In genomic region chr22:38205261-38206128, GRCh38 we compare ENCODE assay signal across 10 cellular contexts. TPM values are rescaled to one million over a fixed set of nuclear protein-coding genes. Genes with fewer than 3 reads are reported as not detected.
A peak's percentile ranks its signal among the peaks of the same experiment; 100 is the strongest.
DNase-seq lines count a peak whose midpoint lies in the region; TF ChIP-seq lines count a peak whose summit lies in the region.
"Had no signal": no experiment of that assay in that cellular context is flagged by ENCODE, and none has a peak within 500 bp of the region (broad histone marks: within the 10 kb centered on the region; RNA-seq: fewer than 3 reads in every experiment).

No MANE protein-coding gene starts in this region.

- no peaks in the 10 kb centered on the region for H3K36me3 Mint-ChIP-seq in nephron progenitor cell (ENCODE audit: low read depth)

- peaks cover 45 to 88% (median 65%) of the 10 kb centered on the region in 10 experiments for H3K4me1 ChIP-seq in BLaER1 treated with 17β-estradiol and CSF1 and Interleukin-3, amounts not matched to agents 10 nM and 100 nM
- H3K4me1 ChIP-seq in ascending aorta (peaks cover 19 to 31% of the 10 kb centered on the region in 2 donors), cardiac muscle cell (ENCODE audit: low read depth) (no peaks in the 10 kb centered on the region), prostate gland (replicated peaks) (no peaks in the 10 kb centered on the region)

- peak overlapping the region in 3 of 10 experiments; percentile 90 to 100 (median 94); a peak in 6 of 20 replicates for H3K4me3 ChIP-seq in BLaER1 treated with 17β-estradiol and CSF1 and Interleukin-3, amounts not matched to agents 10 nM and 100 nM
- H3K4me3 ChIP-seq in ascending aorta (peak overlapping the region; percentile 87 to 89), cardiac muscle cell (no peak overlapping the region), prostate gland (no peak overlapping the region)

- H3K4me2 ChIP-seq in BLaER1 treated with 17β-estradiol and CSF1 and Interleukin-3, amounts not matched to agents 10 nM and 100 nM = peak overlapping the region; percentile 90 to 100 (median 99)

- TF ChIP-seq CTCF in ascending aorta (IDR thresholded peaks at IDR 0.05) = no peak
- TF ChIP-seq CTCF in cardiac muscle cell (IDR thresholded peaks at IDR 0.05; ENCODE audit: low read depth, low read length) = no peak
- no peak for TF ChIP-seq CTCF in prostate gland (IDR thresholded peaks at IDR 0.05)
- no peak for TF ChIP-seq CTCF in nephron progenitor cell (IDR thresholded peaks at IDR 0.05)

- H4K20me1 ChIP-seq in BLaER1 treated with 17β-estradiol and CSF1 and Interleukin-3, amounts not matched to agents 10 nM and 100 nM = peaks cover 22 to 86% (median 49%) of the 10 kb centered on the region in 11 experiments

- H3K9me3 ChIP-seq in BLaER1 treated with 17β-estradiol and CSF1 and Interleukin-3, amounts not matched to agents 10 nM and 100 nM (replicated peaks in 1 of 11) = no peaks in the 10 kb centered on the region
- H3K9me3 ChIP-seq in ascending aorta (no peaks in the 10 kb centered on the region), cardiac muscle cell (ENCODE audit: low read depth) (no peaks in the 10 kb centered on the region), prostate gland (no peaks in the 10 kb centered on the region)

- WGBS in prostate gland = 57% methylated on average over 15 of the region's 15 CpGs

- H3K4me1 Mint-ChIP-seq in nephron progenitor cell = peaks cover 27% of the 10 kb centered on the region

- H3K27me3 ChIP-seq in BLaER1 treated with 17β-estradiol and CSF1 and Interleukin-3, amounts not matched to agents 10 nM and 100 nM = no peaks in the 10 kb centered on the region
- H3K27me3 ChIP-seq in ascending aorta (no peaks in the 10 kb centered on the region), cardiac muscle cell (peaks cover 8% of the 10 kb centered on the region), prostate gland (replicated peaks; ENCODE audit: insufficient read depth) (no peaks in the 10 kb centered on the region)

- peak; percentile 90 to 95 for DNase-seq in ascending aorta (ENCODE audit: low spot score in 2 of 2)
- DNase-seq in cardiac muscle cell (ENCODE audit: low read depth in 1 of 2, low spot score in 1 of 2) = peak; percentile 22 to 88
- no peak for DNase-seq in prostate gland (ENCODE audit: low spot score)
- DNase-seq in activated T-cell treated with anti-CD3 and anti-CD28 coated beads, Interleukin-2, amount 50 U/mL, for 1 hour = no peak
- DNase-seq in kidney glomerular epithelial cell (lab: John Stamatoyannopoulos, UW) = no peak
- no peak for DNase-seq in nephron progenitor cell
- no peak for DNase-seq in DMS79 (lab: John Stamatoyannopoulos, UW)
- DNase-seq: activated CD8-positive, alpha-beta memory T cell treated with anti-CD3 and anti-CD28 coated beads for 24 hours; stimulated activated CD4-positive, alpha-beta T cell treated with anti-CD3 and anti-CD28 coated beads, Interleukin-2, amount 100 ng/mL, for 48 hours had no signal

- H3K27ac Mint-ChIP-seq in nephron progenitor cell = no peak overlapping the region

- peak overlapping the region in 3 of 11 experiments; percentile 12 to 35 (median 28); a peak in 4 of 22 replicates for H3K27ac ChIP-seq in BLaER1 treated with 17β-estradiol and CSF1 and Interleukin-3, amounts not matched to agents 10 nM and 100 nM
- H3K27ac ChIP-seq in ascending aorta = peak overlapping the region; percentile 99 to 100
- no peak overlapping the region for H3K27ac ChIP-seq in cardiac muscle cell
- H3K27ac ChIP-seq in prostate gland = peak overlapping the region; percentile 96 to 100

- peaks cover 9% of the 10 kb centered on the region for H3K27me3 Mint-ChIP-seq in nephron progenitor cell (ENCODE audit: low read depth, poor library complexity)

- intact Hi-C loops in ascending aorta (cut with DNase I) (loop anchor here (2.0 kb wide), 1 partner anchor 103 kb away; no protein-coding TSS in a partner anchor), prostate gland (cut with DNase I) (no loop called here)

- TF ChIP-seq POLR2A in prostate gland (IDR thresholded peaks at IDR 0.05) = no peak

- H3K4me3 Mint-ChIP-seq in nephron progenitor cell = no peak overlapping the region

- H3K36me3 ChIP-seq in BLaER1 treated with 17β-estradiol and CSF1 and Interleukin-3, amounts not matched to agents 10 nM and 100 nM = peaks cover 0 to 18% (median 0%) of the 10 kb centered on the region in 11 experiments; a peak in 4 of 22 replicates
- H3K36me3 ChIP-seq in ascending aorta = peaks cover 0 to 19% of the 10 kb centered on the region in 2 donors
- no peaks in the 10 kb centered on the region for H3K36me3 ChIP-seq in cardiac muscle cell
- H3K36me3 ChIP-seq in prostate gland = no peaks in the 10 kb centered on the region

- peak overlapping the region in 7 of 11 experiments; percentile 1 to 98 (median 91); a peak in 9 of 22 replicates for H3K9ac ChIP-seq in BLaER1 treated with 17β-estradiol and CSF1 and Interleukin-3, amounts not matched to agents 10 nM and 100 nM

- H3K9me3 Mint-ChIP-seq in nephron progenitor cell = no peaks in the 10 kb centered on the region

RNA-seq across cellular contexts. Expression of gene MAFF, which starts 3.7 kb away (rescaled TPM):
- 183 TPM for total RNA-seq in ascending aorta
- 3.6 and 4.1 TPM in 2 replicates for total RNA-seq in cardiac muscle cell
- polyA plus RNA-seq in cardiac muscle cell = 2.9 and 4.3 TPM in 2 replicates
- 10 to 100 TPM; 23.6 to 26.0 TPM for total RNA-seq in prostate gland

RNA-seq across cellular contexts. Expression of gene PLA2G6, which starts 23.9 kb away (rescaled TPM):
- total RNA-seq in ascending aorta (79.5 TPM), cardiac muscle cell (26.1 and 41.5 TPM in 2 replicates), prostate gland (100 to 1,000 TPM in 1 of 2 donors, 10 to 100 TPM in 1; 61.5 to 138 TPM)
- 30.9 and 38.7 TPM in 2 replicates for polyA plus RNA-seq in cardiac muscle cell

Comparison
In these comparisons a context has a peak if more than half of its experiments do, and no peak if none do; other contexts are left out.
1. H3K4me3 ChIP-seq: peak in ascending aorta (2 of 2); none in cardiac muscle cell (single experiment) and prostate gland (0 of 2).
2. DNase-seq: peak in ascending aorta (2 of 2) and cardiac muscle cell (2 of 2); none in prostate gland (single experiment), activated T-cell treated with anti-CD3 and anti-CD28 coated beads, Interleukin-2, amount 50 U/mL, for 1 hour (single experiment), kidney glomerular epithelial cell (single experiment), nephron progenitor cell (single experiment) and DMS79 (single experiment).